In the genomic region with DNA sequence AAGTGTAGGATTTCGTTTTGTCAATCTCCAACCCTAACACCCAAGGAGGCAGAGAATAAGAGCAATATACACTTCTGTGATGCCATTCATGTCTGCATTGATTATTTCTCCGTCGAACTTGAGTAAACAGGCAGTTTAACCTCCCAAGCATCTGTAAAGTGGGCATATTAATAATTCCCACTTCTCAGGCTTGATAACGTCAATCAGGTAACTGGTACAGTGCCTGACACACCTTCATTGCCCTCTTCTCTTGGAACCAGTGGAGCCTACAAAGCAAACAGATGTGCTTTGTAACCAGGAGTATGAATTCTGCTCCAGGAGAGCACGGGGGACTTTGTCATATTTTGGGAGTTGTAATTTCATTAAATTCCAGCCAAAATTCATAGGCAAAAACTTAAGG, we compare ENCODE assay signal across 9 cellular contexts. TPM values are rescaled to one million over a fixed set of nuclear protein-coding genes. Genes with fewer than 3 reads are reported as not detected.
DNase-seq lines count a peak whose midpoint lies in the region; ATAC-seq and TF ChIP-seq lines count a peak whose summit lies in the region.
"Had no signal": no experiment of that assay in that cellular context is flagged by ENCODE, and none has a peak within 500 bp of the region (broad histone marks: within the 10 kb centered on the region; RNA-seq: fewer than 3 reads in every experiment).

No MANE protein-coding gene starts in this region.

- no peak for TF ChIP-seq CTCF in foreskin fibroblast (IDR thresholded peaks at IDR 0.05; ENCODE audit: low read depth, low read length)
- TF ChIP-seq CTCF in sigmoid colon (IDR thresholded peaks at IDR 0.05) = no peak

- H3K36me3 ChIP-seq in sigmoid colon = no peaks in the 10 kb centered on the region

- peak overlapping the region; percentile 37 to 46 for H3K4me3 ChIP-seq in foreskin fibroblast (ENCODE audit: low read depth in 1 of 2, low read length in 2 of 2)
- peak overlapping the region; percentile 17 to 42 (median 36) for H3K4me3 ChIP-seq in sigmoid colon

- H3K27me3 ChIP-seq in sigmoid colon = no peaks in the 10 kb centered on the region

- no peaks in the 10 kb centered on the region for H3K9me3 ChIP-seq in sigmoid colon

- peak; percentile 7 for ATAC-seq in GM18517 (IDR thresholded peaks at IDR 0.05; ENCODE audit: unreplicated experiment)
- peak; percentile 32 for ATAC-seq in SK-N-SH treated with all-trans-retinoic acid at 6 μM for 48 hours

- H3K4me1 ChIP-seq in sigmoid colon = peaks cover 0 to 11% (median 0%) of the 10 kb centered on the region in 4 donors

- H3K27ac ChIP-seq in sigmoid colon = no peak overlapping the region

- 43 to 45% methylated on average over 5 of the region's 5 CpGs for WGBS in sigmoid colon, 2 donors

- TF ChIP-seq POLR2A in sigmoid colon (IDR thresholded peaks at IDR 0.05) = no peak

- intact Hi-C loops in sigmoid colon (cut with DNase I) = no loop called here

- DNase-seq in foreskin fibroblast = no peak
- no peak for DNase-seq in sigmoid colon
- no peak for DNase-seq in SHP77 treated with DMSO at 0.1 percent for 48 hours (lab: John Stamatoyannopoulos, UW)
- DNase-seq in stimulated activated CD4-positive, alpha-beta T cell treated with anti-CD3 and anti-CD28 coated beads, Interleukin-4, amount 100 ng/mL, for 24 hours = no peak
- DNase-seq in NCI-H446 treated with DMSO at 0.1 percent for 48 hours (lab: John Stamatoyannopoulos, UW) = no peak
- no peak for DNase-seq in HUDEP-2 (lab: John Stamatoyannopoulos, UW; ENCODE audit: unreplicated experiment in 76 of 76)
- DNase-seq: NCI-H1694 treated with DMSO at 0.1 percent for 48 hours had no signal

- no peak for TF ChIP-seq EP300 in sigmoid colon (IDR thresholded peaks at IDR 0.05)

TF ChIP-seq in SK-N-SH treated with all-trans-retinoic acid at 6 μM for 48 hours, 23 proteins besides CTCF, POLR2A, EP300 and RAD21:
- TF ChIP-seq ZNF565 (CRISPR knock-in tag; conservative IDR thresholded peaks at IDR 0.05; ENCODE audit: low read depth) = no peak
- TF ChIP-seq, protein P1, sequence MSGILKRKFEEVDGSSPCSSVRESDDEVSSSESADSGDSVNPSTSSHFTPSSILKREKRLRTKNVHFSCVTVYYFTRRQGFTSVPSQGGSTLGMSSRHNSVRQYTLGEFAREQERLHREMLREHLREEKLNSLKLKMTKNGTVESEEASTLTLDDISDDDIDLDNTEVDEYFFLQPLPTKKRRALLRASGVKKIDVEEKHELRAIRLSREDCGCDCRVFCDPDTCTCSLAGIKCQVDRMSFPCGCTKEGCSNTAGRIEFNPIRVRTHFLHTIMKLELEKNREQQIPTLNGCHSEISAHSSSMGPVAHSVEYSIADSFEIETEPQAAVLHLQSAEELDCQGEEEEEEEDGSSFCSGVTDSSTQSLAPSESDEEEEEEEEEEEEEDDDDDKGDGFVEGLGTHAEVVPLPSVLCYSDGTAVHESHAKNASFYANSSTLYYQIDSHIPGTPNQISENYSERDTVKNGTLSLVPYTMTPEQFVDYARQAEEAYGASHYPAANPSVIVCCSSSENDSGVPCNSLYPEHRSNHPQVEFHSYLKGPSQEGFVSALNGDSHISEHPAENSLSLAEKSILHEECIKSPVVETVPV (CRISPR knock-in tag; IDR thresholded peaks at IDR 0.05) = no peak
- TF ChIP-seq ZC3H10 (CRISPR knock-in tag; IDR thresholded peaks at IDR 0.05) = no peak

RNA-seq across cellular contexts. Expression of a gene that starts 32.5 kb away (rescaled TPM):
- 1 to 10 TPM; 2.4 to 8.0 (median 3.8) TPM for total RNA-seq in sigmoid colon
- polyA plus RNA-seq in sigmoid colon = 10 to 100 TPM in 1 of 3 donors, 1 to 10 TPM in 2; 1.6 to 24.8 (median 1.8) TPM
